9 cellular contexts compared by ENCODE assay signal in genomic region chr6:7561153-7561964, GRCh38. TPM values are rescaled to one million over a fixed set of nuclear protein-coding genes. Genes with fewer than 3 reads are reported as not detected.
DNase-seq lines count a peak whose midpoint lies in the region; ATAC-seq and TF ChIP-seq lines count a peak whose summit lies in the region.
"Had no signal": no experiment of that assay in that cellular context is flagged by ENCODE, and none has a peak within 500 bp of the region (broad histone marks: within the 10 kb centered on the region; RNA-seq: fewer than 3 reads in every experiment).

No MANE protein-coding gene starts in this region.

- DNase-seq in ELF-1 (ENCODE audit: low read depth, low spot score) (peak; percentile 52), NCI-H2196 treated with DMSO at 0.1 percent for 48 hours (lab: John Stamatoyannopoulos, UW; ENCODE audit: unreplicated experiment) (peak; percentile 97), epithelial cell of prostate (ENCODE audit: low read depth, low spot score) (no peak), myocyte (ENCODE audit: low read depth) (peak; percentile 30), NCI-H446 (lab: John Stamatoyannopoulos, UW) (no peak), HFFc6 (no peak)
- DNase-seq in activated T-cell treated with anti-CD3 and anti-CD28 coated beads, Interleukin-2, amount 50 U/mL, for 24 hours, result no peak
- DNase-seq: activated naive CD4-positive, alpha-beta T cell treated with anti-CD3 and anti-CD28 coated beads for 36 hours had no signal

- H3K4me3 Mint-ChIP-seq in HFFc6, result no peak overlapping the region
- no peak overlapping the region for H3K4me3 Mint-ChIP-seq in activated T-cell treated with anti-CD3 and anti-CD28 coated beads, Interleukin-2, amount 50 U/mL, for 24 hours
- H3K4me3 Mint-ChIP-seq: activated naive CD4-positive, alpha-beta T cell treated with anti-CD3 and anti-CD28 coated beads for 36 hours had no signal

- H3K27ac ChIP-seq in epithelial cell of prostate, result peak overlapping the region; percentile 97

- no peak for TF ChIP-seq CTCF in HFFc6 (IDR thresholded peaks at IDR 0.05)

- no peak for ATAC-seq in HG03135 (IDR thresholded peaks at IDR 0.05; ENCODE audit: unreplicated experiment)

- H3K27me3 Mint-ChIP-seq in HFFc6 (ENCODE audit: insufficient read depth), result peaks cover 3% of the 10 kb centered on the region; the same call in 1 of the 2 replicates
- peaks cover 51% of the 10 kb centered on the region for H3K27me3 Mint-ChIP-seq in activated T-cell treated with anti-CD3 and anti-CD28 coated beads, Interleukin-2, amount 50 U/mL, for 24 hours

- H3K4me1 Mint-ChIP-seq in HFFc6 (ENCODE audit: low read depth), result peaks cover 40% of the 10 kb centered on the region
- no peaks in the 10 kb centered on the region for H3K4me1 Mint-ChIP-seq in activated T-cell treated with anti-CD3 and anti-CD28 coated beads, Interleukin-2, amount 50 U/mL, for 24 hours (ENCODE audit: low read depth)

- peaks cover 22% of the 10 kb centered on the region for H3K36me3 Mint-ChIP-seq in HFFc6 (ENCODE audit: low read depth)
- H3K36me3 Mint-ChIP-seq in activated T-cell treated with anti-CD3 and anti-CD28 coated beads, Interleukin-2, amount 50 U/mL, for 24 hours (ENCODE audit: low read depth), result no peaks in the 10 kb centered on the region

- no peak overlapping the region for H3K27ac Mint-ChIP-seq in HFFc6
- H3K27ac Mint-ChIP-seq in activated T-cell treated with anti-CD3 and anti-CD28 coated beads, Interleukin-2, amount 50 U/mL, for 24 hours, result no peak overlapping the region
- H3K27ac Mint-ChIP-seq: activated naive CD4-positive, alpha-beta T cell treated with anti-CD3 and anti-CD28 coated beads for 36 hours had no signal

- no peaks in the 10 kb centered on the region for H3K9me3 Mint-ChIP-seq in HFFc6
- no peaks in the 10 kb centered on the region for H3K9me3 Mint-ChIP-seq in activated T-cell treated with anti-CD3 and anti-CD28 coated beads, Interleukin-2, amount 50 U/mL, for 24 hours
- H3K9me3 Mint-ChIP-seq: activated naive CD4-positive, alpha-beta T cell treated with anti-CD3 and anti-CD28 coated beads for 36 hours had no signal

RNA-seq across cellular contexts. Expression of gene DSP, which starts 19.9 kb away (rescaled TPM):
- total RNA-seq in myocyte, result 7.8 and 13.1 TPM in 2 replicates
- polyA plus RNA-seq in myocyte (2012), result 104 TPM
- total RNA-seq in HFFc6 (2021; fragmentation: NEBNext Ultra II Directional; extraction: Animal tissue kit (Norgen Biotek cat#: 25700)), result 10 to 100 TPM; 33.8 to 65.4 (median 37.0) TPM

RNA-seq across cellular contexts. Expression of gene SNRNP48, which starts 28.6 kb away (rescaled TPM):
- 22.2 and 25.4 TPM in 2 replicates for total RNA-seq in myocyte
- polyA plus RNA-seq in myocyte (2012), result 5.9 TPM
- 10 to 100 TPM in 5 of 6 experiments, 1 to 10 TPM in 1; 9.7 to 12.9 (median 11.9) TPM for total RNA-seq in HFFc6 (2021; fragmentation: NEBNext Ultra II Directional; extraction: Animal tissue kit (Norgen Biotek cat#: 25700))

Comparison
In these comparisons a context has a peak if more than half of its experiments do, and no peak if none do; other contexts are left out.
1. DNase-seq: peak in ELF-1 (single experiment), NCI-H2196 treated with DMSO at 0.1 percent for 48 hours (single experiment) and myocyte (single experiment); none in epithelial cell of prostate (single experiment), NCI-H446 (0 of 2), HFFc6 (single experiment) and activated T-cell treated with anti-CD3 and anti-CD28 coated beads, Interleukin-2, amount 50 U/mL, for 24 hours (single experiment).